In genomic region chr15:96340611-96341464, GRCh38 we compare ENCODE assay signal across 1 cellular context.
TF ChIP-seq lines count a peak whose summit lies in the region.

No MANE protein-coding gene starts in this region.

TF ChIP-seq in HepG2, 621 proteins besides CTCF, POLR2A, EP300 and RAD21 (continued from another document):
- TF ChIP-seq, protein P1, sequence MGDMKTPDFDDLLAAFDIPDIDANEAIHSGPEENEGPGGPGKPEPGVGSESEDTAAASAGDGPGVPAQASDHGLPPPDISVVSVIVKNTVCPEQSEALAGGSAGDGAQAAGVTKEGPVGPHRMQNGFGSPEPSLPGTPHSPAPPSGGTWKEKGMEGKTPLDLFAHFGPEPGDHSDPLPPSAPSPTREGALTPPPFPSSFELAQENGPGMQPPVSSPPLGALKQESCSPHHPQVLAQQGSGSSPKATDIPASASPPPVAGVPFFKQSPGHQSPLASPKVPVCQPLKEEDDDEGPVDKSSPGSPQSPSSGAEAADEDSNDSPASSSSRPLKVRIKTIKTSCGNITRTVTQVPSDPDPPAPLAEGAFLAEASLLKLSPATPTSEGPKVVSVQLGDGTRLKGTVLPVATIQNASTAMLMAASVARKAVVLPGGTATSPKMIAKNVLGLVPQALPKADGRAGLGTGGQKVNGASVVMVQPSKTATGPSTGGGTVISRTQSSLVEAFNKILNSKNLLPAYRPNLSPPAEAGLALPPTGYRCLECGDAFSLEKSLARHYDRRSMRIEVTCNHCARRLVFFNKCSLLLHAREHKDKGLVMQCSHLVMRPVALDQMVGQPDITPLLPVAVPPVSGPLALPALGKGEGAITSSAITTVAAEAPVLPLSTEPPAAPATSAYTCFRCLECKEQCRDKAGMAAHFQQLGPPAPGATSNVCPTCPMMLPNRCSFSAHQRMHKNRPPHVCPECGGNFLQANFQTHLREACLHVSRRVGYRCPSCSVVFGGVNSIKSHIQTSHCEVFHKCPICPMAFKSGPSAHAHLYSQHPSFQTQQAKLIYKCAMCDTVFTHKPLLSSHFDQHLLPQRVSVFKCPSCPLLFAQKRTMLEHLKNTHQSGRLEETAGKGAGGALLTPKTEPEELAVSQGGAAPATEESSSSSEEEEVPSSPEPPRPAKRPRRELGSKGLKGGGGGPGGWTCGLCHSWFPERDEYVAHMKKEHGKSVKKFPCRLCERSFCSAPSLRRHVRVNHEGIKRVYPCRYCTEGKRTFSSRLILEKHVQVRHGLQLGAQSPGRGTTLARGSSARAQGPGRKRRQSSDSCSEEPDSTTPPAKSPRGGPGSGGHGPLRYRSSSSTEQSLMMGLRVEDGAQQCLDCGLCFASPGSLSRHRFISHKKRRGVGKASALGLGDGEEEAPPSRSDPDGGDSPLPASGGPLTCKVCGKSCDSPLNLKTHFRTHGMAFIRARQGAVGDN (CRISPR knock-in tag; IDR thresholded peaks at IDR 0.05): 0 out of 2 replicates have a peak, but pooled peaks have one; percentile 4
- TF ChIP-seq RBFOX2 (IDR thresholded peaks at IDR 0.05; ENCODE audit: low read depth, low read length) (peak; percentile 50; the same call in 1 of the 2 replicates), ARHGAP35 (CRISPR knock-in tag; IDR thresholded peaks at IDR 0.05; ENCODE audit: borderline replicate concordance) (no peak)
